Comparison of ENCODE assay signal across 10 cellular contexts in genomic region chr1:40625076-40625475, GRCh38. TPM values are rescaled to one million over a fixed set of nuclear protein-coding genes. Genes with fewer than 3 reads are reported as not detected.
DNase-seq lines count a peak whose midpoint lies in the region; ATAC-seq, FAIRE-seq and TF ChIP-seq lines count a peak whose summit lies in the region.
"Had no signal": no experiment of that assay in that cellular context is flagged by ENCODE, and none has a peak within 500 bp of the region (broad histone marks: within the 10 kb centered on the region; RNA-seq: fewer than 3 reads in every experiment).

No MANE protein-coding gene starts in this region.

- no peaks in the 10 kb centered on the region for H3K9me3 ChIP-seq in naive thymus-derived CD4-positive, alpha-beta T cell (ENCODE audit: control insufficient read depth in 2 of 3, low read length in 3 of 3)
- H3K9me3 ChIP-seq in CD4-positive, alpha-beta T cell (ENCODE audit: control insufficient read depth, low read length): no peaks in the 10 kb centered on the region

- CTCF ChIA-PET in naive thymus-derived CD4-positive, alpha-beta T cell (lab: Charles Lee): interaction anchor here (0.6 kb wide), 1 partner anchor 224 kb away, joined by 4 read pairs; no protein-coding TSS in a partner anchor
- CTCF ChIA-PET in CD4-positive, alpha-beta T cell (lab: Charles Lee): no interaction called here

- H3K27ac Mint-ChIP-seq in naive thymus-derived CD4-positive, alpha-beta T cell: no peak overlapping the region
- H3K27ac Mint-ChIP-seq in CD4-positive, alpha-beta T cell: no peak overlapping the region
- H3K27ac Mint-ChIP-seq: CD8-positive, alpha-beta T cell; T-cell had no signal

- H3K4me1 ChIP-seq in naive thymus-derived CD4-positive, alpha-beta T cell (ENCODE audit: control insufficient read depth in 2 of 2, insufficient read depth in 2 of 2, low read length in 2 of 2): peaks cover 0 to 14% of the 10 kb centered on the region in 2 donors

- no peaks in the 10 kb centered on the region for H3K36me3 ChIP-seq in bronchial epithelial cell (ENCODE audit: control insufficient read depth, insufficient read depth, low read length)
- no peaks in the 10 kb centered on the region for H3K36me3 ChIP-seq in naive thymus-derived CD4-positive, alpha-beta T cell (ENCODE audit: control insufficient read depth in 2 of 3, insufficient read depth in 3 of 3, low read length in 3 of 3)

- no peak overlapping the region for H3K4me3 Mint-ChIP-seq in naive thymus-derived CD4-positive, alpha-beta T cell
- H3K4me3 Mint-ChIP-seq in CD4-positive, alpha-beta T cell: no peak overlapping the region
- H3K4me3 Mint-ChIP-seq: CD8-positive, alpha-beta T cell; T-cell had no signal

- POLR2A ChIA-PET in naive thymus-derived CD4-positive, alpha-beta T cell (lab: Charles Lee): no interaction called here
- POLR2A ChIA-PET in CD4-positive, alpha-beta T cell (lab: Charles Lee): no interaction called here

- H3K4me1 Mint-ChIP-seq in naive thymus-derived CD4-positive, alpha-beta T cell: peaks cover 0 to 20% (median 9%) of the 10 kb centered on the region in 7 donors
- peaks cover 17% of the 10 kb centered on the region for H3K4me1 Mint-ChIP-seq in CD4-positive, alpha-beta T cell (ENCODE audit: low read depth)

- peaks cover 0 to 2% (median 0%) of the 10 kb centered on the region in 11 donors for H3K9me3 Mint-ChIP-seq in naive thymus-derived CD4-positive, alpha-beta T cell
- no peaks in the 10 kb centered on the region for H3K9me3 Mint-ChIP-seq in CD4-positive, alpha-beta T cell
- H3K9me3 Mint-ChIP-seq: CD8-positive, alpha-beta T cell; T-cell had no signal

- TF ChIP-seq CTCF in bronchial epithelial cell (IDR thresholded peaks at IDR 0.05; ENCODE audit: insufficient read depth, low read length, severe bottlenecking): peak; percentile 62
- TF ChIP-seq CTCF in CD4-positive, alpha-beta T cell (IDR thresholded peaks at IDR 0.05): no peak

- ATAC-seq in naive thymus-derived CD4-positive, alpha-beta T cell: peak; percentile 53
- no peak for ATAC-seq in HG03520 (IDR thresholded peaks at IDR 0.05; ENCODE audit: unreplicated experiment)
- ATAC-seq in CD4-positive, alpha-beta T cell (ENCODE audit: poor library complexity): no peak
- ATAC-seq: CD8-positive, alpha-beta T cell had no signal

- H3K36me3 Mint-ChIP-seq in naive thymus-derived CD4-positive, alpha-beta T cell: peaks cover 0 to 6% (median 0%) of the 10 kb centered on the region in 5 donors
- no peaks in the 10 kb centered on the region for H3K36me3 Mint-ChIP-seq in CD4-positive, alpha-beta T cell (ENCODE audit: low read depth)
- H3K36me3 Mint-ChIP-seq: CD8-positive, alpha-beta T cell; T-cell had no signal

- intact Hi-C loops in naive thymus-derived CD4-positive, alpha-beta T cell (cut with micrococcal nuclease): loop anchor here in 1 of 2 donors (5.0 kb wide), 2 partner anchors 42 to 227 kb away; partner anchors contain the start of gene RIMS3
- intact Hi-C loops in CD4-positive, alpha-beta T cell (cut with DNase I, micrococcal nuclease): no loop called here

- peaks cover 0 to 4% (median 3%) of the 10 kb centered on the region in 5 donors for H3K27me3 Mint-ChIP-seq in naive thymus-derived CD4-positive, alpha-beta T cell
- H3K27me3 Mint-ChIP-seq in CD4-positive, alpha-beta T cell: peaks cover 5% of the 10 kb centered on the region

- FAIRE-seq in bronchial epithelial cell (lab: Jason Lieb, UNC): peak; percentile 76

- H3K27me3 ChIP-seq in bronchial epithelial cell (ENCODE audit: control insufficient read depth, insufficient read depth, low read length): peaks cover 1% of the 10 kb centered on the region
- no peaks in the 10 kb centered on the region for H3K27me3 ChIP-seq in naive thymus-derived CD4-positive, alpha-beta T cell (ENCODE audit: control insufficient read depth in 2 of 2, insufficient read depth in 2 of 2, low read length in 2 of 2)
- no peaks in the 10 kb centered on the region for H3K27me3 ChIP-seq in CD4-positive, alpha-beta T cell (ENCODE audit: control insufficient read depth, insufficient read depth, low read length)

- H3K27ac ChIP-seq in naive thymus-derived CD4-positive, alpha-beta T cell (ENCODE audit: low read depth, low read length): no peak overlapping the region
- H3K27ac ChIP-seq in CD4-positive, alpha-beta T cell (ENCODE audit: low read depth, low read length): no peak overlapping the region

- H3K4me3 ChIP-seq in bronchial epithelial cell (ENCODE audit: low read depth, low read length): no peak overlapping the region
- H3K4me3 ChIP-seq in naive thymus-derived CD4-positive, alpha-beta T cell (ENCODE audit: low read length): no peak overlapping the region

- DNase-seq in SIG-M5 treated with dmso at 0.1 percent for 504 hours (lab: John Stamatoyannopoulos, UW; ENCODE audit: unreplicated experiment) (peak; percentile 41), SIG-M5 (lab: John Stamatoyannopoulos, UW) (no peak), NCI-H2081 treated with DMSO at 0.1 percent for 48 hours (lab: John Stamatoyannopoulos, UW) (peak; percentile 27), bronchial epithelial cell (ENCODE audit: low read depth) (peak; percentile 30), T1000 (lab: John Stamatoyannopoulos, UW) (no peak)
- peak in 3 of 9 donors; percentile 10 to 27 (median 18) for DNase-seq in naive thymus-derived CD4-positive, alpha-beta T cell
- DNase-seq in CD4-positive, alpha-beta T cell: no peak

RNA-seq across cellular contexts. Expression of gene RIMS3, which starts 40.4 kb away (rescaled TPM):
- 0.26 and 2.7 TPM in 2 replicates for total RNA-seq in bronchial epithelial cell
- 1 to 10 TPM; 1.1 to 2.8 (median 2.2) TPM for total RNA-seq in naive thymus-derived CD4-positive, alpha-beta T cell
- 1 to 10 TPM; 2.2 to 4.3 TPM for polyA plus RNA-seq in naive thymus-derived CD4-positive, alpha-beta T cell
- total RNA-seq in CD4-positive, alpha-beta T cell: 1 to 10 TPM in 1 of 2 experiments, under 1 TPM in 1; 0.99 to 1.1 TPM

Comparison
In these comparisons a context has a peak if more than half of its experiments do, and no peak if none do; other contexts are left out.
1. DNase-seq: peak in SIG-M5 treated with dmso at 0.1 percent for 504 hours (single experiment), NCI-H2081 treated with DMSO at 0.1 percent for 48 hours (single experiment) and bronchial epithelial cell (single experiment); none in SIG-M5 (single experiment), T1000 (single experiment) and CD4-positive, alpha-beta T cell (0 of 10).